ENCODE assay signal across 22 cellular contexts in genomic region chr2:115460008-115460407, GRCh38.
"Had no signal": no experiment of that assay in that cellular context is flagged by ENCODE, and none has a peak within 500 bp of the region (broad histone marks: within the 10 kb centered on the region; RNA-seq: fewer than 3 reads in every experiment).

No MANE protein-coding gene starts in this region.

- H3K36me3 ChIP-seq: left ventricle myocardium inferior, ovary, stomach, thyroid gland, transverse colon, upper lobe of left lung, vagina had no signal

- H3K27ac ChIP-seq: left ventricle myocardium inferior, ovary, skin epidermis, stomach, testis, thyroid gland, transverse colon, upper lobe of left lung, vagina had no signal

- H3K27me3 ChIP-seq: ovary, stomach, testis, thyroid gland, transverse colon, upper lobe of left lung, vagina had no signal

- H3K9me3 ChIP-seq: ovary, testis, thyroid gland, transverse colon, vagina had no signal

- DNase-seq: islet precursor cell; left ventricle myocardium inferior; mesendoderm; naive B cell; natural killer cell; ovary; right cardiac atrium; stimulated activated CD4-positive, alpha-beta T cell treated with anti-CD3 and anti-CD28 coated beads, Interleukin-12 subunit alpha, Interleukin-12 subunit beta, amount 100 ng/mL, for 4 hours; stimulated activated CD4-positive, alpha-beta T cell treated with anti-CD3 and anti-CD28 coated beads, Interleukin-15, amount 100 ng/mL, for 24 hours; stimulated activated CD4-positive, alpha-beta T cell treated with anti-CD3 and anti-CD28 coated beads, Interleukin-2, amount 100 ng/mL, for 24 hours; stimulated activated CD4-positive, alpha-beta T cell treated with anti-CD3 and anti-CD28 coated beads, Interleukin-4, amount 100 ng/mL, for 1 hour; stimulated activated naive B cell treated with anti-CD40 and anti-IgM and Interleukin-4, amounts not matched to agents 10 μg/mL and 1 μg/mL and 100 μg/mL, for 72 hours; stimulated activated naive CD8-positive, alpha-beta T cell treated with anti-CD3 and anti-CD28 coated beads, Interleukin-15, Interleukin-2, amounts not matched to agents 100 U/mL and 50 U/mL, for 24 hours; stomach; testis; thyroid gland; transverse colon; upper lobe of left lung had no signal

- H3K4me3 ChIP-seq: left ventricle myocardium inferior, lung, ovary, skin epidermis, stomach, testis, thyroid gland, transverse colon, upper lobe of left lung, vagina had no signal

- H3K4me1 ChIP-seq: left ventricle myocardium inferior, stomach, testis, thyroid gland, transverse colon, upper lobe of left lung, vagina had no signal

- ATAC-seq: natural killer cell; right cardiac atrium; sciatic nerve; stimulated activated naive B cell treated with anti-CD40 and anti-IgM and Interleukin-4, amounts not matched to agents 10 μg/mL and 1 μg/mL and 100 μg/mL, for 72 hours; stimulated activated naive CD8-positive, alpha-beta T cell treated with anti-CD3 and anti-CD28 coated beads, Interleukin-15, Interleukin-2, amounts not matched to agents 100 U/mL and 50 U/mL, for 24 hours had no signal
